1 cellular context compared by ENCODE assay signal in genomic region chr5:150632305-150633160, GRCh38.
TF ChIP-seq lines count a peak whose summit lies in the region.

No MANE protein-coding gene starts in this region.

TF ChIP-seq in GM23338, 12 proteins besides CTCF, POLR2A, EP300 and RAD21 (continued from another document):
- TF ChIP-seq REST (IDR thresholded peaks at IDR 0.05; ENCODE audit: unreplicated experiment) (no peak), EZH2 (IDR thresholded peaks at IDR 0.05; ENCODE audit: low read depth, unreplicated experiment) (no peak), ZNF331 (CRISPR knock-in tag; IDR thresholded peaks at IDR 0.05; ENCODE audit: low read depth) (no peak), ETS1 (IDR thresholded peaks at IDR 0.05) (no peak)
